1 cellular context compared by ENCODE assay signal in the genomic region with DNA sequence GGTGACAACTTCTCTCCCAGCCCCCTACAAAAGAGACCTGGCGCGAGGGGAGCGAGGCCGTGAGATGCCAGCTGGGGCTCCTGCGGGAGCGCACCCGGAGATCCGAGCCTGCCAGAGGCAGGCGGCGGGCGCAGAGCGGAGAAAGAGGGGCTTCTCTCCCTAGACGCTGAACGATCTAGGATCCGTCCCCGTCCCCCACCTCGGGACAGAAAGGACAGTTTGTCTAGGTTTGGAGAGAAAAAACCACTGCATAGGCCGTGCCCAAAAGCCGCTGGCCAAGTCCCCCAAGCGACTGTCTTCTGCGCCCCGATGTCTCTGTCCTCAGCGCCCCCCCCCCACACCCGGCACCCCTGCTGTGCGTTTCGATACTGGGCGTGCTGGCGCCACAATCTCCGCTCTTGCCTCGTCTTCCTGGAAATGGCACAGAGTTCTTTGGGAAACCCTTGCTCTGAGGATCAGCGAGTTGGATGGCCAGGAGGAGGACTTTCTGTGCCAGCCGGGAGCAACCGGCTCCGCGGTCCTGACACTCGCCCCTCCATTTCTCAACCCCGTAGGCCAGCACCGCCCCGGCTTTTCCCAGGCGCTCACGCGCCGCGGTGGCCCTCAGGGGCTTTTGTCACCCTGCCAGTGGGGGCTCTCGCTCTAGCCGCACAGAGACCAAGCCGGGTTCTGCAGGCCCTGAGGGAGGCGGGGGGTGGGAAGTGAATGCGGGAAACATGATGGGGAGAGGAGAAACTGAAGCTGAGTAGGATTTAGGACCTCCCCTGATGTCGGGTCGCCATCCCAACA.
TF ChIP-seq lines count a peak whose summit lies in the region.

No MANE protein-coding gene starts in this region.

TF ChIP-seq in endothelial cell of umbilical vein, 7 proteins besides CTCF, POLR2A, EP300 and RAD21:
- TF ChIP-seq POLR2AphosphoS5 (IDR thresholded peaks at IDR 0.05; ENCODE audit: insufficient read depth, low read depth, low read length) = no peak
- TF ChIP-seq GATA2 (IDR thresholded peaks at IDR 0.05; ENCODE audit: insufficient read depth, insufficient read length, low read depth, low read length) = no peak
- no peak for TF ChIP-seq MAX (IDR thresholded peaks at IDR 0.05; ENCODE audit: insufficient read depth, insufficient read length)
- TF ChIP-seq FOS (IDR thresholded peaks at IDR 0.05; ENCODE audit: borderline replicate concordance, insufficient read depth, low read length) = no peak
- TF ChIP-seq EZH2 (IDR thresholded peaks at IDR 0.05; ENCODE audit: borderline replicate concordance, low read depth, low read length, severe bottlenecking) = peak; percentile 78
- TF ChIP-seq MYC (IDR thresholded peaks at IDR 0.05; ENCODE audit: low read depth, low read length) = no peak
